ENCODE assay signal across 11 cellular contexts in the genomic region with DNA sequence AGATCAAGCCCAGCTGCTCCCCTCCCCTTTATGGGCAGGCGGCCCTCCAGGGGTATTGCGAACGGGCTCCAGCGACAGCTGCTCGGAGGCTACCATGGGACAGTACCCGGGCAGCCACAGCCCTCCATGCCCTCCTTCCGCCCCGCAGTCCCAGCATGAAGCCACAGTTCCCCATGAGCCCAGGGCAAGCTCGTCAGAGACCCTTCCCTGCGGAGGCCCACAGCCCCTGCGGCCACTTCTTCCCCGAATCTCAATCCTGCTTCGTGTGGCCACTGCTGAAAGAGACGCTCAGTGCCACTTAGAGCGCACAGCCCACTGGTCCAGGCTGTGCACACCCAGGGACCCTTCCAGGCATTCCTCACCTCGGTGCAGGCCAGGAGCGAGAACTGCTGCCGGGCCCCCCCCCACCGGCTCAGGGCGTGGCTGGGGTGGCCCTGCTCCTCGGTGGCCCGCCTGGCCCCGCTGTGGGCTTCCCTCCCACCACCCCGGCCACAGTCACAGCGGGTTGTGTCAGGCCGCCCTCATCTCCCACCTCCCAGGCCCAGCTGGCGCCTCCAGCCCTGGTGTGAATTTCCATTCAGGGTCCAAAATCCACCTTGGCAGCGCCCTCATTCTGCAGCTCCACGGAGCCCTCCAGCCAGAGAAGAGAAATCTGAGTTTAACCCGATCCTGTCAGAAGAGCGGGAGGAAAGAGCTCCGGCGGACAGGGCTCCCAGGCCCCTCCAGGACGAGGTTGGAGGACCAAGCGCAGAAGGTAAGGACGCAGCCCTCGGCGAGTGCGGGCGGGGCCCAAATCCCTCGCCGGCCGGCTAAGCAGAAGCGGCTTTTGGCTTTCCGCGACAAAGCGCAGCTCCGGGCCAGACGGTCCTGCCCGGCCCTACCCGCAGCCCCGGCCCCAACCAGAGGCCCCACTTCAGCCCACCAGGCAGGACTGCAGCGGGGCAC. TPM values are rescaled to one million over a fixed set of nuclear protein-coding genes. Genes with fewer than 3 reads are reported as not detected.
DNase-seq lines count a peak whose midpoint lies in the region; ATAC-seq, FAIRE-seq and TF ChIP-seq lines count a peak whose summit lies in the region.
"Had no signal": no experiment of that assay in that cellular context is flagged by ENCODE, and none has a peak within 500 bp of the region (broad histone marks: within the 10 kb centered on the region; RNA-seq: fewer than 3 reads in every experiment).

No MANE protein-coding gene starts in this region.

- peaks cover 44% of the 10 kb centered on the region for H3K4me1 Mint-ChIP-seq in brain
- H3K4me1 Mint-ChIP-seq: activated CD8-positive, alpha-beta memory T cell treated with anti-CD3 and anti-CD28 coated beads, Interleukin-2, amount 10 ng/mL, durations not matched to agents 7 days and 5 days; CD8-positive, alpha-beta memory T cell had no signal

- no peak overlapping the region for H2AFZ ChIP-seq in HepG2 (ENCODE audit: low read length)
- no peak overlapping the region for H2AFZ ChIP-seq in OCI-LY7 (ENCODE audit: low read length)

- CTCF ChIA-PET in HepG2 (lab: Yijun Ruan, JAX; ENCODE audit: low intra/inter-chr PET ratio, low total read pairs), result interaction anchor here (0.9 kb wide), 1 partner anchor 15 kb away, joined by 3 read pairs; no protein-coding TSS in a partner anchor
- CTCF ChIA-PET in OCI-LY7 (lab: Charles Lee; ENCODE audit: unreplicated experiment), result no interaction called here

- POLR2A ChIA-PET in HepG2 (lab: Yijun Ruan, JAX), result interaction anchor here (0.9 to 2.0 kb wide), 8 partner anchors 9 to 226 kb away, joined by 3 to 27 read pairs (median 4); a partner anchor contains a TSS
- POLR2A ChIA-PET in OCI-LY7 (lab: Charles Lee), result no interaction called here

- H3K36me3 ChIP-seq in HepG2 (replicated peaks in 1 of 2; ENCODE audit: control insufficient read depth in 1 of 2, insufficient read depth in 2 of 2, low read length in 2 of 2) (0 out of 5 replicates have a peak, but pooled peaks cover 0 to 2% of the 10 kb centered on the region in 2 experiments), stomach (no peaks in the 10 kb centered on the region), OCI-LY7 (ENCODE audit: insufficient read depth, low read length) (no peaks in the 10 kb centered on the region)

- H3K4me2 ChIP-seq in HepG2 (ENCODE audit: low read depth, low read length) (peak overlapping the region; percentile 78), OCI-LY7 (ENCODE audit: low read length) (no peak overlapping the region)

- TSS peak; percentile 76 for BruUV-seq in HepG2 (replicated peaks; lab: Mats Ljungman, UMichigan)
- no TSS peak for BruUV-seq in OCI-LY7 (replicated peaks; lab: Mats Ljungman, UMichigan)

- peak overlapping the region; percentile 59 for H3K9ac ChIP-seq in HepG2 (ENCODE audit: insufficient read depth, low read depth, low read length)

- no peaks in the 10 kb centered on the region for H3K9me2 ChIP-seq in OCI-LY7 (ENCODE audit: insufficient read depth, low read length)

- H3K9me3 ChIP-seq in HepG2 (ENCODE audit: low read length) (no peaks in the 10 kb centered on the region), stomach (no peaks in the 10 kb centered on the region), OCI-LY7 (ENCODE audit: low read length) (no peaks in the 10 kb centered on the region)

- peaks cover 72% of the 10 kb centered on the region for H3K4me1 ChIP-seq in HepG2 (ENCODE audit: insufficient read depth, low read length)
- peaks cover 12 to 51% (median 32%) of the 10 kb centered on the region in 4 donors for H3K4me1 ChIP-seq in stomach
- no peaks in the 10 kb centered on the region for H3K4me1 ChIP-seq in OCI-LY7 (ENCODE audit: insufficient read depth, low read length, poor library complexity, severe bottlenecking)

- peak; percentile 90 for FAIRE-seq in HepG2 (lab: Jason Lieb, UNC)

- no peaks in the 10 kb centered on the region for H4K20me1 ChIP-seq in HepG2 (ENCODE audit: insufficient read depth, low read length)
- no peaks in the 10 kb centered on the region for H4K20me1 ChIP-seq in OCI-LY7 (ENCODE audit: insufficient read depth, low read length)

- TF ChIP-seq POLR2A in HepG2 (IDR thresholded peaks at IDR 0.05; ENCODE audit: insufficient read depth in 1 of 2, low read depth in 2 of 2, low read length in 2 of 2) (peak; percentile 33 to 43; a peak in 2 of 4 replicates), stomach (IDR thresholded peaks at IDR 0.05) (no peak)

- peak; percentile 63 for TF ChIP-seq RAD21 in HepG2 (CRISPR knock-in tag; IDR thresholded peaks at IDR 0.05)

- H3K9me3 Mint-ChIP-seq in brain, result peaks cover 0 to 5% (median 0%) of the 10 kb centered on the region in 5 experiments
- H3K9me3 Mint-ChIP-seq: CD8-positive, alpha-beta memory T cell had no signal

- intact Hi-C loops in HepG2 (cut with micrococcal nuclease; ENCODE audit: unreplicated experiment), result no loop called here
- intact Hi-C loops in stomach (cut with DNase I; ENCODE audit: low total_unique reads), result no loop called here
- intact Hi-C loops in OCI-LY7 (cut with micrococcal nuclease; ENCODE audit: unreplicated experiment), result no loop called here

- H3K27me3 ChIP-seq in HepG2 (ENCODE audit: control insufficient read depth in 1 of 2, insufficient read depth in 2 of 2, low read length in 2 of 2) (no peaks in the 10 kb centered on the region), stomach (no peaks in the 10 kb centered on the region)

- peaks cover 10% of the 10 kb centered on the region for H3K36me3 Mint-ChIP-seq in brain
- H3K36me3 Mint-ChIP-seq: activated CD8-positive, alpha-beta memory T cell treated with anti-CD3 and anti-CD28 coated beads, Interleukin-2, amount 10 ng/mL, durations not matched to agents 7 days and 5 days; CD8-positive, alpha-beta memory T cell had no signal

- H3K4me3 ChIP-seq in HepG2 (replicated peaks in 1 of 3; ENCODE audit: insufficient read depth in 1 of 3, low read depth in 2 of 3, low read length in 3 of 3) (peak overlapping the region; percentile 48 to 74 (median 64); a peak in 5 of 6 replicates), stomach (peak overlapping the region in 3 of 4 donors; percentile 15 to 30 (median 28)), OCI-LY7 (ENCODE audit: low read depth, low read length, poor library complexity, severe bottlenecking) (no peak overlapping the region)

- H3K79me2 ChIP-seq in HepG2 (ENCODE audit: insufficient read depth, low read length) (peaks cover 12% of the 10 kb centered on the region), OCI-LY7 (ENCODE audit: insufficient read depth, low read depth, low read length) (no peaks in the 10 kb centered on the region)

- in situ Hi-C loops in HepG2 (cut with HindIII; ENCODE audit: extremely low pct_ligation_motif_present, low pct_unique_long_range_greater_than_20kb), result no loop called here

- peak overlapping the region in 4 of 5 experiments; percentile 31 to 88 (median 46) for H3K27ac Mint-ChIP-seq in brain
- H3K27ac Mint-ChIP-seq: activated CD8-positive, alpha-beta memory T cell treated with anti-CD3 and anti-CD28 coated beads, Interleukin-2, amount 10 ng/mL, durations not matched to agents 7 days and 5 days; CD8-positive, alpha-beta memory T cell had no signal

- H3K27me3 Mint-ChIP-seq in brain, result no peaks in the 10 kb centered on the region
- H3K27me3 Mint-ChIP-seq: activated CD8-positive, alpha-beta memory T cell treated with anti-CD3 and anti-CD28 coated beads, Interleukin-2, amount 10 ng/mL, durations not matched to agents 7 days and 5 days; CD8-positive, alpha-beta memory T cell had no signal

- peak overlapping the region in 2 of 5 experiments; percentile 36 to 45 for H3K4me3 Mint-ChIP-seq in brain
- H3K4me3 Mint-ChIP-seq: activated CD8-positive, alpha-beta memory T cell treated with anti-CD3 and anti-CD28 coated beads, Interleukin-2, amount 10 ng/mL, durations not matched to agents 7 days and 5 days; CD8-positive, alpha-beta memory T cell had no signal

- TF ChIP-seq CTCF in brain (conservative IDR thresholded peaks at IDR 0.05) (no peak), HepG2 (CRISPR knock-in tag; IDR thresholded peaks at IDR 0.05) (peak; percentile 61), stomach (IDR thresholded peaks at IDR 0.05) (no peak), OCI-LY7 (conservative IDR thresholded peaks at IDR 0.05; ENCODE audit: low read length) (no peak)

- H3K27ac ChIP-seq in HepG2 (ENCODE audit: extremely low read length, insufficient read depth, low read length) (peak overlapping the region; percentile 70), stomach (peak overlapping the region in 1 of 5 donors; percentile 51), OCI-LY7 (ENCODE audit: low read depth, low read length, poor library complexity, severe bottlenecking) (no peak overlapping the region)

- 26% methylated on average over 36 of the region's 53 CpGs for WGBS in HepG2 (ENCODE audit: low lambda C conversion rate)
- 50 to 70% (median 55%) methylated on average over 37 to 53 of the region's 53 CpGs for WGBS in stomach, 5 donors

- peak in 1 of 2 experiments; percentile 74; a peak in 2 of 4 replicates for TF ChIP-seq EP300 in HepG2 (IDR thresholded peaks at IDR 0.05; ENCODE audit: low read depth in 2 of 2, low read length in 2 of 2)
- peak; percentile 43; the same call in 1 of the 2 replicates for TF ChIP-seq EP300 in HepG2 (CRISPR knock-in tag; IDR thresholded peaks at IDR 0.05; ENCODE audit: borderline replicate concordance)
- no peak for TF ChIP-seq EP300 in stomach (IDR thresholded peaks at IDR 0.05)

- DNase-seq in NCI-H446 (lab: John Stamatoyannopoulos, UW), result peak; percentile 31 to 62
- peak; percentile 95 for DNase-seq in HepG2 (ENCODE audit: low spot score)
- DNase-seq in stomach, result no peak
- no peak for DNase-seq in OCI-LY7 (ENCODE audit: low spot score)
- no peak for DNase-seq in foreskin melanocyte
- DNase-seq in T-helper 9 cell, result no peak
- DNase-seq: activated CD8-positive, alpha-beta memory T cell treated with anti-CD3 and anti-CD28 coated beads, Interleukin-2, amount 10 ng/mL, durations not matched to agents 7 days and 5 days; anterior cingulate cortex; CD8-positive, alpha-beta memory T cell; OCI-M1 had no signal

- ATAC-seq in HepG2, result peak; percentile 89
- ATAC-seq: activated CD8-positive, alpha-beta memory T cell treated with anti-CD3 and anti-CD28 coated beads, Interleukin-2, amount 10 ng/mL, durations not matched to agents 7 days and 5 days had no signal

RNA-seq across cellular contexts. Expression of a gene that starts 12.1 kb away (rescaled TPM):
- polyA plus RNA-seq in brain (ENCODE audit: insufficient read depth, low read depth, low replicate concordance) (60.6 TPM), HepG2 (2011; rRNA removed) (14.9 and 18.6 TPM in 2 replicates), stomach (10 to 100 TPM in 1 of 3 donors, 1 to 10 TPM in 2; 3.0 to 17.1 (median 6.6) TPM)
- total RNA-seq in HepG2 (2016; rRNA removed; fragmentation: Illumina TruSeq; extraction: Trizol) (24.7 and 24.9 TPM in 2 replicates), stomach (10 to 100 TPM; 12.7 to 22.2 (median 21.0) TPM), OCI-LY7 (2022) (0.63 and 0.74 TPM in 2 replicates)
- 4.0 and 5.5 TPM in 2 replicates for total RNA-seq in HepG2 (2016; cell fraction: cytosol; rRNA removed; fragmentation: Illumina TruSeq; extraction: Trizol; ENCODE audit: low read depth)
- 22.2 and 25.3 TPM in 2 replicates for total RNA-seq in HepG2 (2016; cell fraction: insoluble cytoplasmic fraction; rRNA removed; fragmentation: Illumina TruSeq; extraction: Trizol)
- 15.6 and 15.7 TPM in 2 replicates for total RNA-seq in HepG2 (2016; cell fraction: membrane; rRNA removed; fragmentation: Illumina TruSeq; extraction: Trizol)
- 18.9 and 20.0 TPM in 2 replicates for total RNA-seq in HepG2 (2016; cell fraction: nucleus; rRNA removed; fragmentation: Illumina TruSeq; extraction: Trizol)
- polyA plus RNA-seq in HepG2 (2011; cell fraction: cytosol; rRNA removed), result 10.0 and 12.5 TPM in 2 replicates
- polyA plus RNA-seq in HepG2 (2011; cell fraction: nucleus; rRNA removed), result 35.5 and 43.5 TPM in 2 replicates
- 20.5 and 25.8 TPM in 2 replicates for polyA plus RNA-seq in HepG2 (2012)
- 3.1 and 3.8 TPM in 2 replicates for polyA plus RNA-seq in HepG2 (2016; cell fraction: cytosol; fragmentation: Illumina TruSeq; extraction: Trizol; ENCODE audit: low read depth)
- 10.7 and 16.1 TPM in 2 replicates for polyA plus RNA-seq in HepG2 (2016; cell fraction: insoluble cytoplasmic fraction; fragmentation: Illumina TruSeq; extraction: Trizol; ENCODE audit: low read depth)
- 8.3 and 8.6 TPM in 2 replicates for polyA plus RNA-seq in HepG2 (2016; cell fraction: membrane; fragmentation: Illumina TruSeq; extraction: Trizol; ENCODE audit: low read depth)
- 19.8 and 20.3 TPM in 2 replicates for polyA plus RNA-seq in HepG2 (2016; cell fraction: nucleus; fragmentation: Illumina TruSeq; extraction: Trizol; ENCODE audit: insufficient read depth, low read depth)
- polyA minus RNA-seq in HepG2 (2011; rRNA and poly(A)+ RNA removed; ENCODE audit: low replicate concordance), result 7.0 and 54.0 TPM in 2 replicates
- 16.7 and 20.3 TPM in 2 replicates for polyA minus RNA-seq in HepG2 (2011; cell fraction: cytosol; rRNA and poly(A)+ RNA removed)
- 27.6 and 28.5 TPM in 2 replicates for polyA minus RNA-seq in HepG2 (2011; cell fraction: nucleus; rRNA and poly(A)+ RNA removed)
- total RNA-seq in OCI-LY7 (2014; rRNA removed; shearing (Covaris generic)), result 0.38 and 0.41 TPM in 2 replicates

RNA-seq across cellular contexts. Expression of a gene that starts 12.9 kb away (rescaled TPM):
- polyA plus RNA-seq in brain (ENCODE audit: insufficient read depth, low read depth, low replicate concordance), result 10.0 TPM
- total RNA-seq in HepG2 (2016; rRNA removed; fragmentation: Illumina TruSeq; extraction: Trizol), result 3.8 and 5.5 TPM in 2 replicates
- 46.8 and 47.3 TPM in 2 replicates for total RNA-seq in HepG2 (2016; cell fraction: cytosol; rRNA removed; fragmentation: Illumina TruSeq; extraction: Trizol; ENCODE audit: low read depth)
- total RNA-seq in HepG2 (2016; cell fraction: insoluble cytoplasmic fraction; rRNA removed; fragmentation: Illumina TruSeq; extraction: Trizol), result 2.3 and 7.7 TPM in 2 replicates
- total RNA-seq in HepG2 (2016; cell fraction: membrane; rRNA removed; fragmentation: Illumina TruSeq; extraction: Trizol), result 11.8 and 13.0 TPM in 2 replicates
- total RNA-seq in HepG2 (2016; cell fraction: nucleus; rRNA removed; fragmentation: Illumina TruSeq; extraction: Trizol), result 6.5 and 8.4 TPM in 2 replicates
- polyA plus RNA-seq in HepG2 (2011; rRNA removed), result 4.1 and 4.8 TPM in 2 replicates
- 1.4 TPM in 2 replicates for polyA plus RNA-seq in HepG2 (2011; cell fraction: cytosol; rRNA removed)
- 17.6 and 21.2 TPM in 2 replicates for polyA plus RNA-seq in HepG2 (2011; cell fraction: nucleus; rRNA removed)
- 2.2 and 4.3 TPM in 2 replicates for polyA plus RNA-seq in HepG2 (2012)
- polyA plus RNA-seq in HepG2 (2016; cell fraction: cytosol; fragmentation: Illumina TruSeq; extraction: Trizol; ENCODE audit: low read depth), result 0.32 and 0.43 TPM in 2 replicates
- polyA plus RNA-seq in HepG2 (2016; cell fraction: insoluble cytoplasmic fraction; fragmentation: Illumina TruSeq; extraction: Trizol; ENCODE audit: low read depth), result 2.2 and 2.4 TPM in 2 replicates
- 0.74 and 0.84 TPM in 2 replicates for polyA plus RNA-seq in HepG2 (2016; cell fraction: membrane; fragmentation: Illumina TruSeq; extraction: Trizol; ENCODE audit: low read depth)
- 19.3 and 21.2 TPM in 2 replicates for polyA plus RNA-seq in HepG2 (2016; cell fraction: nucleus; fragmentation: Illumina TruSeq; extraction: Trizol; ENCODE audit: insufficient read depth, low read depth)
- polyA minus RNA-seq in HepG2 (2011; rRNA and poly(A)+ RNA removed; ENCODE audit: low replicate concordance), result 3.0 and 3.8 TPM in 2 replicates
- 1.8 and 4.1 TPM in 2 replicates for polyA minus RNA-seq in HepG2 (2011; cell fraction: cytosol; rRNA and poly(A)+ RNA removed)
- polyA minus RNA-seq in HepG2 (2011; cell fraction: nucleus; rRNA and poly(A)+ RNA removed), result 7.0 and 8.0 TPM in 2 replicates
- 10 to 100 TPM in 2 of 5 donors, 1 to 10 TPM in 3; 3.5 to 56.2 (median 5.8) TPM for total RNA-seq in stomach
- polyA plus RNA-seq in stomach, result 1 to 10 TPM in 2 of 3 donors, under 1 TPM in 1; 0.61 to 2.2 (median 1.6) TPM
- not detected in 2 replicates for total RNA-seq in OCI-LY7 (2014; rRNA removed; shearing (Covaris generic))
- total RNA-seq in OCI-LY7 (2022), result not detected in 2 replicates
- polyA plus RNA-seq: CD8-positive, alpha-beta memory T cell had no signal

Comparison
In these comparisons a context has a peak if more than half of its experiments do, and no peak if none do; other contexts are left out.
1. DNase-seq: peak in NCI-H446 (2 of 2) and HepG2 (single experiment); none in stomach (single experiment), OCI-LY7 (single experiment), foreskin melanocyte (single experiment) and T-helper 9 cell (single experiment).
2. POLR2A ChIP-seq: peak in HepG2 (2 of 2); none in stomach (0 of 4).